8 cellular contexts compared by ENCODE assay signal in genomic region chr17:49556183-49556943, GRCh38. TPM values are rescaled to one million over a fixed set of nuclear protein-coding genes. Genes with fewer than 3 reads are reported as not detected.
DNase-seq lines count a peak whose midpoint lies in the region; ATAC-seq and TF ChIP-seq lines count a peak whose summit lies in the region.

No MANE protein-coding gene starts in this region.

- DNase-seq in BJ (ENCODE audit: low read depth) (no peak), HCEC 1CT (peak; percentile 46), NCI-H345 treated with DMSO at 0.1 percent for 48 hours (lab: John Stamatoyannopoulos, UW; ENCODE audit: unreplicated experiment) (peak; percentile 17), activated B cell treated with CpG ODN at 0.5 μM for 24 hours (peak; percentile 86), mammary epithelial cell (peak; percentile 44), kidney tubule cell (ENCODE audit: low spot score) (peak; percentile 74)
- DNase-seq in stimulated activated CD4-positive, alpha-beta T cell treated with anti-CD3 and anti-CD28 coated beads, Interleukin-2, amount 100 ng/mL, for 4 hours (ENCODE audit: low read depth), result peak; percentile 67

- no peaks in the 10 kb centered on the region for H3K79me2 ChIP-seq in mammary epithelial cell (ENCODE audit: insufficient read depth, low read length)

- no peak overlapping the region for H3K4me3 ChIP-seq in BJ (ENCODE audit: low read depth, low read length)
- H3K4me3 ChIP-seq in mammary epithelial cell (replicated peaks in 1 of 3; ENCODE audit: insufficient read depth in 1 of 3, low read depth in 2 of 3, low read length in 3 of 3), result no peak overlapping the region

- CTCF ChIA-PET in BJ (lab: Yijun Ruan, JAX) (interaction anchor here (0.6 to 10.9 kb wide), 65 partner anchors 10 to 442 kb away, joined by 3 to 294 read pairs (median 6); partner anchors contain the start of genes NGFR, NXPH3, PHB1 and SLC35B1), activated B cell treated with CpG ODN at 0.5 μM for 24 hours (lab: Charles Lee) (interaction anchor here (0.6 to 4.7 kb wide), 25 partner anchors 9 to 377 kb away, joined by 3 to 125 read pairs (median 4); partner anchors contain the start of gene NGFR), mammary epithelial cell (lab: Charles Lee; ENCODE audit: low non-redundant PET) (interaction anchor here (0.5 to 0.7 kb wide), 7 partner anchors 11 to 253 kb away, joined by 3 to 14 read pairs (median 4); no protein-coding TSS in a partner anchor)

- H3K9ac ChIP-seq in mammary epithelial cell (ENCODE audit: insufficient read depth, low read length), result no peak overlapping the region

- in situ Hi-C loops in mammary epithelial cell (cut with MboI; ENCODE audit: low sequenced_read_pairs in 2 of 2), result loop anchor here in 1 of 2 donors (25.0 kb wide), 1 partner anchor 244 kb away; no protein-coding TSS in a partner anchor

- dilution Hi-C loops in mammary epithelial cell (cut with HindIII; ENCODE audit: low sequenced_read_pairs), result no loop called here

- peak overlapping the region; percentile 35 for H3K27ac Mint-ChIP-seq in activated B cell treated with CpG ODN at 0.5 μM for 24 hours

- H3K4me1 Mint-ChIP-seq in activated B cell treated with CpG ODN at 0.5 μM for 24 hours, result no peaks in the 10 kb centered on the region

- H3K4me2 ChIP-seq in mammary epithelial cell (ENCODE audit: insufficient read depth, low read depth, low read length), result peak overlapping the region; percentile 55

- 14% methylated on average over 21 of the region's 33 CpGs for WGBS in mammary epithelial cell (ENCODE audit: low coverage, missing lambda C conversion rate)

- peak; percentile 98 for ATAC-seq in activated B cell treated with CpG ODN at 0.5 μM for 24 hours (ENCODE audit: low read depth)
- no peak for ATAC-seq in HG03108 (IDR thresholded peaks at IDR 0.05; ENCODE audit: unreplicated experiment)

- no peak overlapping the region for H3K4me3 Mint-ChIP-seq in activated B cell treated with CpG ODN at 0.5 μM for 24 hours

- POLR2A ChIA-PET in BJ (lab: Charles Lee), result no interaction called here
- POLR2A ChIA-PET in activated B cell treated with CpG ODN at 0.5 μM for 24 hours (lab: Charles Lee), result interaction anchor here (1.4 kb wide), 1 partner anchor 142 kb away, joined by 3 read pairs; the partner anchor contains the start of gene PHB1

- H3K27me3 Mint-ChIP-seq in activated B cell treated with CpG ODN at 0.5 μM for 24 hours, result peaks cover 8% of the 10 kb centered on the region

- H3K36me3 ChIP-seq in BJ (ENCODE audit: control insufficient read depth, insufficient read depth, low read length), result no peaks in the 10 kb centered on the region
- no peaks in the 10 kb centered on the region for H3K36me3 ChIP-seq in mammary epithelial cell (ENCODE audit: insufficient read depth, low read length)

- peak overlapping the region; percentile 77 for H2AFZ ChIP-seq in mammary epithelial cell (ENCODE audit: low read depth, low read length)

- H3K9me3 Mint-ChIP-seq in activated B cell treated with CpG ODN at 0.5 μM for 24 hours, result no peaks in the 10 kb centered on the region

- no peaks in the 10 kb centered on the region for H4K20me1 ChIP-seq in mammary epithelial cell (ENCODE audit: insufficient read depth, low read length)

- H3K36me3 Mint-ChIP-seq in activated B cell treated with CpG ODN at 0.5 μM for 24 hours (ENCODE audit: low read depth), result no peaks in the 10 kb centered on the region

- no TSS peak for BruUV-seq in mammary epithelial cell (replicated peaks; lab: Mats Ljungman, UMichigan)

- peaks cover 18% of the 10 kb centered on the region for H3K4me1 ChIP-seq in mammary epithelial cell (ENCODE audit: insufficient read depth, low read length)

- no peak overlapping the region for H3K27ac ChIP-seq in mammary epithelial cell (ENCODE audit: insufficient read depth, low read depth, low read length)

- H3K9me3 ChIP-seq in mammary epithelial cell (replicated peaks; ENCODE audit: insufficient read depth, low read length), result no peaks in the 10 kb centered on the region

- intact Hi-C loops in activated B cell treated with CpG ODN at 0.5 μM for 24 hours (cut with micrococcal nuclease) (loop anchor here (1.0 kb wide), 4 partner anchors 60 to 241 kb away; no protein-coding TSS in a partner anchor), mammary epithelial cell (cut with micrococcal nuclease) (loop anchor here (1.0 kb wide), 1 partner anchor 148 kb away; no protein-coding TSS in a partner anchor)

- H3K27me3 ChIP-seq in BJ (ENCODE audit: control insufficient read depth, insufficient read depth, low read length) (0 out of 2 replicates have a peak, but pooled peaks cover 1% of the 10 kb centered on the region), mammary epithelial cell (ENCODE audit: insufficient read depth, low read length) (no peaks in the 10 kb centered on the region)

- TF ChIP-seq CTCF in BJ (IDR thresholded peaks at IDR 0.05; ENCODE audit: insufficient read depth, low read depth, low read length) (peak; percentile 99), activated B cell treated with CpG ODN at 0.5 μM for 24 hours (IDR thresholded peaks at IDR 0.05) (peak; percentile 40), mammary epithelial cell (conservative IDR thresholded peaks at IDR 0.05 in 1 of 2, IDR thresholded peaks at IDR 0.05 in 1 of 2; ENCODE audit: extremely low read depth in 1 of 2, insufficient read depth in 1 of 2, low read depth in 1 of 2, low read length in 2 of 2) (peak; percentile 91 to 99)

RNA-seq across cellular contexts. Expression of gene NXPH3, which starts 19.3 kb away (rescaled TPM):
- 5.0 and 9.3 TPM in 2 replicates for polyA plus RNA-seq in BJ (2011; rRNA removed)
- 4.7 and 6.1 TPM in 2 replicates for polyA minus RNA-seq in BJ (2011; rRNA and poly(A)+ RNA removed)
- total RNA-seq in activated B cell treated with CpG ODN at 0.5 μM for 24 hours, result not detected in 2 replicates
- under 1 TPM; 0.33 to 0.35 TPM for total RNA-seq in mammary epithelial cell
- 0.23 TPM for polyA plus RNA-seq in mammary epithelial cell
- not detected for polyA minus RNA-seq in mammary epithelial cell

Comparison
In these comparisons a context has a peak if more than half of its experiments do, and no peak if none do; other contexts are left out.
1. CTCF ChIP-seq: peak in every context shown above with its lines; median percentile 99 in BJ; 95 in mammary epithelial cell; 40 in activated B cell treated with CpG ODN at 0.5 μM for 24 hours.